In genomic region chr22:49671331-49672012, GRCh38 we compare ENCODE assay signal across 12 cellular contexts.
DNase-seq lines count a peak whose midpoint lies in the region; ATAC-seq and TF ChIP-seq lines count a peak whose summit lies in the region.
"Had no signal": no experiment of that assay in that cellular context is flagged by ENCODE, and none has a peak within 500 bp of the region (broad histone marks: within the 10 kb centered on the region; RNA-seq: fewer than 3 reads in every experiment).

No MANE protein-coding gene starts in this region.

- no peak overlapping the region for H3K4me2 ChIP-seq in GM23338

- H3K9me3 Mint-ChIP-seq in CD14-positive monocyte (peaks cover 6 to 24% (median 16%) of the 10 kb centered on the region in 7 donors), GM23338 (peaks cover 8% of the 10 kb centered on the region), brain (peaks cover 0 to 15% (median 7%) of the 10 kb centered on the region in 5 experiments), nephron progenitor cell (peaks cover 12% of the 10 kb centered on the region)

- DNase-seq in CD14-positive monocyte (ENCODE audit: low spot score) (no peak), GM23338 (ENCODE audit: low spot score) (no peak), nephron progenitor cell (no peak), HAP-1 (ENCODE audit: low spot score in 2 of 2) (no peak), occipital lobe (lab: John Stamatoyannopoulos, UW) (no peak)
- DNase-seq: cortex of kidney, NCI-H187, right cardiac atrium had no signal

- H3K36me3 Mint-ChIP-seq in CD14-positive monocyte (peaks cover 5 to 12% of the 10 kb centered on the region in 2 donors), GM23338 (ENCODE audit: low read depth) (peaks cover 4% of the 10 kb centered on the region; the same call in 2 of the 3 replicates), brain (no peaks in the 10 kb centered on the region), nephron progenitor cell (ENCODE audit: low read depth) (no peaks in the 10 kb centered on the region)

- H3K4me1 Mint-ChIP-seq in CD14-positive monocyte (peaks cover 19% of the 10 kb centered on the region), GM23338 (peaks cover 13% of the 10 kb centered on the region), brain (peaks cover 13% of the 10 kb centered on the region), nephron progenitor cell (peaks cover 10% of the 10 kb centered on the region)

- H3F3A ChIP-seq in GM23338 (replicated peaks; ENCODE audit: low read depth), result no peaks in the 10 kb centered on the region

- no peaks in the 10 kb centered on the region for H3K9me2 ChIP-seq in GM23338 (ENCODE audit: insufficient read depth)

- H3K9me3 ChIP-seq in HAP-1, result peaks cover 2% of the 10 kb centered on the region; the same call in 1 of the 2 replicates
- H3K9me3 ChIP-seq: uterus had no signal

- no peaks in the 10 kb centered on the region for H4K20me1 ChIP-seq in GM23338 (replicated peaks; ENCODE audit: insufficient read depth)

- H3K4me3 ChIP-seq in GM23338 (no peak overlapping the region), HAP-1 (no peak overlapping the region)
- H3K4me3 ChIP-seq: lung, uterus had no signal

- H3K27me3 ChIP-seq in GM23338 (ENCODE audit: insufficient read depth) (no peaks in the 10 kb centered on the region), HAP-1 (ENCODE audit: low read depth) (peaks cover 32% of the 10 kb centered on the region)

- H3K79me2 ChIP-seq in GM23338 (replicated peaks; ENCODE audit: insufficient read depth), result no peaks in the 10 kb centered on the region

- H3K27ac Mint-ChIP-seq in CD14-positive monocyte (no peak overlapping the region), GM23338 (no peak overlapping the region), brain (peak overlapping the region in 2 of 5 experiments; percentile 20 to 50), nephron progenitor cell (no peak overlapping the region)

- H3K27ac ChIP-seq in GM23338 (ENCODE audit: low read depth), result no peak overlapping the region
- H3K27ac ChIP-seq: uterus had no signal

- no peaks in the 10 kb centered on the region; the same call in 1 of the 2 replicates for H3K36me3 ChIP-seq in GM23338 (ENCODE audit: insufficient read depth)
- no peaks in the 10 kb centered on the region for H3K36me3 ChIP-seq in HAP-1 (replicated peaks)
- H3K36me3 ChIP-seq: uterus had no signal

- H2AFZ ChIP-seq in GM23338, result no peak overlapping the region

- ATAC-seq in GM23338, result peak; percentile 21; the same call in 2 of the 3 replicates
- no peak for ATAC-seq in GM19023 (IDR thresholded peaks at IDR 0.05; ENCODE audit: unreplicated experiment)

- H3K4me3 Mint-ChIP-seq in CD14-positive monocyte (peak overlapping the region; percentile 72 to 89), GM23338 (peak overlapping the region; percentile 70), brain (peak overlapping the region; percentile 50 to 79 (median 70)), nephron progenitor cell (peak overlapping the region; percentile 71)

- no peak for TF ChIP-seq CTCF in CD14-positive monocyte (IDR thresholded peaks at IDR 0.05)
- TF ChIP-seq CTCF in GM23338 (conservative IDR thresholded peaks at IDR 0.05; ENCODE audit: low read depth in 2 of 2), result no peak
- no peak for TF ChIP-seq CTCF in brain (conservative IDR thresholded peaks at IDR 0.05)
- no peak for TF ChIP-seq CTCF in nephron progenitor cell (IDR thresholded peaks at IDR 0.05)

- in situ Hi-C loops in HAP-1 (cut with MboI; ENCODE audit: low sequenced_read_pairs), result no loop called here

- H3K27me3 Mint-ChIP-seq in CD14-positive monocyte (ENCODE audit: low read depth in 3 of 3) (peaks cover 42 to 64% (median 52%) of the 10 kb centered on the region in 3 donors), GM23338 (ENCODE audit: insufficient read depth, low read depth, poor library complexity) (peaks cover 49% of the 10 kb centered on the region), brain (peaks cover 80% of the 10 kb centered on the region), nephron progenitor cell (ENCODE audit: low read depth, poor library complexity) (peaks cover 83% of the 10 kb centered on the region)

- intact Hi-C loops in CD14-positive monocyte (cut with micrococcal nuclease), result no loop called here

- H3K4me1 ChIP-seq in GM23338 (ENCODE audit: insufficient read depth), result no peaks in the 10 kb centered on the region
- no peaks in the 10 kb centered on the region for H3K4me1 ChIP-seq in HAP-1
- H3K4me1 ChIP-seq: uterus had no signal

TF ChIP-seq in GM23338, 12 proteins besides CTCF, POLR2A, EP300 and RAD21 (continues in another document):
- TF ChIP-seq POLR2AphosphoS5 (IDR thresholded peaks at IDR 0.05; ENCODE audit: low read depth) (no peak), ZNF462 (CRISPR knock-in tag; IDR thresholded peaks at IDR 0.05) (no peak), ZNF331 (CRISPR knock-in tag; IDR thresholded peaks at IDR 0.05; ENCODE audit: low read depth) (no peak)
